In genomic region chr10:114492351-114493037, GRCh38 we compare ENCODE assay signal across 10 cellular contexts.
DNase-seq lines count a peak whose midpoint lies in the region; ATAC-seq, FAIRE-seq and TF ChIP-seq lines count a peak whose summit lies in the region.
"Had no signal": no experiment of that assay in that cellular context is flagged by ENCODE, and none has a peak within 500 bp of the region (broad histone marks: within the 10 kb centered on the region; RNA-seq: fewer than 3 reads in every experiment).

No MANE protein-coding gene starts in this region.

- in situ Hi-C loops in ACHN (cut with HindIII; ENCODE audit: low pct_ligation_motif_present, low pct_unique_long_range_greater_than_20kb, low sequenced_read_pairs) (no loop called here), HAP-1 (cut with MboI; ENCODE audit: low sequenced_read_pairs) (no loop called here), GM13976 (cut with MboI; ENCODE audit: low sequenced_read_pairs, unreplicated experiment) (no loop called here)

- no peak for DNase-seq in CD4-positive, alpha-beta T cell
- DNase-seq in T-cell = peak in 5 of 34 experiments; percentile 12 to 46 (median 21)
- DNase-seq in glomerular visceral epithelial cell (ENCODE audit: extremely low spot score) = peak; percentile 7
- no peak for DNase-seq in urothelium cell line (ENCODE audit: low spot score)
- no peak for DNase-seq in ACHN
- no peak for DNase-seq in HAP-1 (ENCODE audit: low spot score in 2 of 2)
- no peak for DNase-seq in GM13976 (ENCODE audit: low spot score)

- intact Hi-C loops in CD4-positive, alpha-beta T cell (cut with DNase I, micrococcal nuclease) = loop anchor here (1.0 to 5.0 kb wide), 2 partner anchors 34 to 55 kb away; no protein-coding TSS in a partner anchor

- H3K4me3 ChIP-seq in HAP-1 = no peak overlapping the region
- H3K4me3 ChIP-seq: ovary had no signal

- H3K27ac Mint-ChIP-seq in CD4-positive, alpha-beta T cell = peak overlapping the region; percentile 66
- peak overlapping the region; percentile 77 to 84 for H3K27ac Mint-ChIP-seq in T-cell

- no peak for TF ChIP-seq CTCF in CD4-positive, alpha-beta T cell (IDR thresholded peaks at IDR 0.05)
- TF ChIP-seq CTCF in GM13976 (IDR thresholded peaks at IDR 0.05; ENCODE audit: borderline replicate concordance, control extremely low read depth, extremely low read depth, insufficient read depth, missing control alignments) = no peak

- peaks cover 84% of the 10 kb centered on the region for H3K36me3 Mint-ChIP-seq in CD4-positive, alpha-beta T cell (ENCODE audit: low read depth)
- H3K36me3 Mint-ChIP-seq in T-cell = peaks cover 47% of the 10 kb centered on the region

- no peaks in the 10 kb centered on the region for H3K27me3 ChIP-seq in CD4-positive, alpha-beta T cell (ENCODE audit: control insufficient read depth, insufficient read depth, low read length)
- H3K27me3 ChIP-seq in HAP-1 (ENCODE audit: low read depth) = no peaks in the 10 kb centered on the region
- H3K27me3 ChIP-seq: ovary had no signal

- no peaks in the 10 kb centered on the region for H3K9me3 ChIP-seq in CD4-positive, alpha-beta T cell (ENCODE audit: control insufficient read depth, low read length)
- H3K9me3 ChIP-seq in HAP-1 = no peaks in the 10 kb centered on the region
- H3K9me3 ChIP-seq: ovary had no signal

- CTCF ChIA-PET in CD4-positive, alpha-beta T cell (lab: Charles Lee) = interaction anchor here (1.2 to 1.3 kb wide), 2 partner anchors 21 to 33 kb away, joined by 4 to 5 read pairs; no protein-coding TSS in a partner anchor
- CTCF ChIA-PET in T-cell (lab: Charles Lee) = interaction anchor here in 1 of 2 donors (1.3 to 1.6 kb wide), 2 partner anchors 21 to 49 kb away, joined by 4 to 5 read pairs; no protein-coding TSS in a partner anchor

- H3K36me3 ChIP-seq in HAP-1 (replicated peaks) = no peaks in the 10 kb centered on the region
- H3K36me3 ChIP-seq: ovary had no signal

- H3K4me1 ChIP-seq in HAP-1 = peaks cover 10% of the 10 kb centered on the region

- POLR2A ChIA-PET in CD4-positive, alpha-beta T cell (lab: Charles Lee) = interaction anchor here (0.9 to 2.2 kb wide), 6 partner anchors 21 to 52 kb away, joined by 4 to 14 read pairs (median 6); no protein-coding TSS in a partner anchor
- POLR2A ChIA-PET in T-cell (lab: Charles Lee) = interaction anchor here in 1 of 2 donors (0.5 to 0.6 kb wide), 2 partner anchors 25 to 31 kb away, joined by 3 to 5 read pairs; no protein-coding TSS in a partner anchor

- peak overlapping the region; percentile 16 for H3K27ac ChIP-seq in CD4-positive, alpha-beta T cell (ENCODE audit: low read depth, low read length)
- H3K27ac ChIP-seq: ovary had no signal

- H3K4me3 Mint-ChIP-seq in CD4-positive, alpha-beta T cell = peak overlapping the region; percentile 74
- peak overlapping the region; percentile 42 to 69 (median 49) for H3K4me3 Mint-ChIP-seq in T-cell

- no peaks in the 10 kb centered on the region for H3K9me3 Mint-ChIP-seq in CD4-positive, alpha-beta T cell
- no peaks in the 10 kb centered on the region for H3K9me3 Mint-ChIP-seq in T-cell

- no peaks in the 10 kb centered on the region for H3K27me3 Mint-ChIP-seq in CD4-positive, alpha-beta T cell
- H3K27me3 Mint-ChIP-seq in T-cell = no peaks in the 10 kb centered on the region

- peaks cover 78% of the 10 kb centered on the region for H3K4me1 Mint-ChIP-seq in CD4-positive, alpha-beta T cell (ENCODE audit: low read depth)
- peaks cover 79 to 85% (median 82%) of the 10 kb centered on the region in 3 donors for H3K4me1 Mint-ChIP-seq in T-cell

- ATAC-seq in CD4-positive, alpha-beta T cell (ENCODE audit: poor library complexity) = peak; percentile 54
- ATAC-seq in GM18907 (IDR thresholded peaks at IDR 0.05; ENCODE audit: unreplicated experiment) (peak; percentile 35), T-cell (replicated peaks in 1 of 4) (peak; percentile 52 to 73 (median 68))

- no peak for FAIRE-seq in urothelium cell line (lab: Jason Lieb, UNC)
- FAIRE-seq: H1 had no signal
